18 cellular contexts compared by ENCODE assay signal in the genomic region with DNA sequence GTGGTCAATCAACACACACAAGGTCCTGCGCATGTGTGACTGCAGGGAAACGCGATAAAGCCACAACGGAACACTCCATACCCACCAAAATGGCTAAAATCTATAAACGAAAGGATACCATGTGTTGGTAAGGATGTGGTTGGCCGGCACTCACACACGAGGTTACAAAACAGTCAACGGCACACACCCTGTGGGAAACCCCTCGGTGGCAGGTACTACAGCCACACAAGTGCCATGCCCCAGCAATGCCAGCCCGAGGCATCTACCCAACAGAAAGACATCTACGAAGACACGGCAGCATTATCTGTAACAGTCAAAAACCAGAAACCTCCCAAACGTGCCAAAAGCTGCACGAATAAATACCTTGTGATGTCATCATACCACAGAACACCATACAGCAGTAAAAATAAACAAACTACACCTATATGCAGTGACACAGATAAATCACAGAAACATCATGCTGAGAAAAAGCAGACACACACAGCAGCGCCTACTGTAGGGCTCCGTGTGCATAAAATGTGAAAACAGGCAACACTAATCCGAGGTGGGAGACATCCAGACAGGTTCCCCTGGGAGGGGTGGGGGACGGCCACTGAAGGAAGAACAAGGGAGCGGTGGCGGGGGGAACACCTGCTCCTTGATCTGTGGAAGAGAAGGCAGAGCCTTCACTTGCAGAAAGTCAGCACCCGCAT. TPM values are rescaled to one million over a fixed set of nuclear protein-coding genes. Genes with fewer than 3 reads are reported as not detected.
DNase-seq lines count a peak whose midpoint lies in the region; ATAC-seq, FAIRE-seq and TF ChIP-seq lines count a peak whose summit lies in the region.
"Had no signal": no experiment of that assay in that cellular context is flagged by ENCODE, and none has a peak within 500 bp of the region (broad histone marks: within the 10 kb centered on the region; RNA-seq: fewer than 3 reads in every experiment).

No MANE protein-coding gene starts in this region.

- H2AFZ ChIP-seq in GM23338, result no peak overlapping the region

- intact Hi-C loops in mucosa of descending colon (cut with DNase I, micrococcal nuclease) (no loop called here), pancreas (cut with DNase I) (no loop called here)

- H3K27me3 Mint-ChIP-seq in GM23338 (ENCODE audit: insufficient read depth, low read depth, poor library complexity), result peaks cover 11% of the 10 kb centered on the region
- H3K27me3 Mint-ChIP-seq in activated T-cell treated with anti-CD3 and anti-CD28 coated beads, Interleukin-2, amount 50 U/mL, for 4 hours (ENCODE audit: low read depth), result no peaks in the 10 kb centered on the region

- H3K4me3 Mint-ChIP-seq in GM23338, result no peak overlapping the region
- peak overlapping the region; percentile 5 for H3K4me3 Mint-ChIP-seq in activated T-cell treated with anti-CD3 and anti-CD28 coated beads, Interleukin-2, amount 50 U/mL, for 4 hours

- no peaks in the 10 kb centered on the region for H3K9me3 ChIP-seq in BE2C
- H3K9me3 ChIP-seq in mucosa of descending colon, result no peaks in the 10 kb centered on the region
- no peaks in the 10 kb centered on the region for H3K9me3 ChIP-seq in pancreas
- H3K9me3 ChIP-seq: gastroesophageal sphincter, prostate gland, vagina had no signal

- H3K4me3 ChIP-seq in BE2C (ENCODE audit: low read depth, low read length) (no peak overlapping the region), GM23338 (no peak overlapping the region), mucosa of descending colon (no peak overlapping the region), pancreas (no peak overlapping the region)
- H3K4me3 ChIP-seq: gastroesophageal sphincter, GM12878, prostate gland, vagina had no signal

- H3K9me3 Mint-ChIP-seq in GM23338, result no peaks in the 10 kb centered on the region
- no peaks in the 10 kb centered on the region for H3K9me3 Mint-ChIP-seq in activated T-cell treated with anti-CD3 and anti-CD28 coated beads, Interleukin-2, amount 50 U/mL, for 4 hours

- ATAC-seq in GM23338 (no peak), mucosa of descending colon (no peak), pancreas (no peak), HG02970 (IDR thresholded peaks at IDR 0.05; ENCODE audit: low FRiP score, unreplicated experiment) (no peak), GM18502 (IDR thresholded peaks at IDR 0.05; ENCODE audit: poor library complexity, unreplicated experiment) (no peak)
- ATAC-seq in activated T-cell treated with anti-CD3 and anti-CD28 coated beads, Interleukin-2, amount 50 U/mL, for 4 hours, result no peak
- ATAC-seq: gastroesophageal sphincter, GM12878, Right ventricle myocardium inferior had no signal

- H3K4me2 ChIP-seq in GM23338, result no peak overlapping the region
- H3K4me2 ChIP-seq: KMS-11 had no signal

- H4K20me1 ChIP-seq in GM23338 (replicated peaks; ENCODE audit: insufficient read depth), result peaks cover 31% of the 10 kb centered on the region

- no peak overlapping the region for H3K27ac Mint-ChIP-seq in GM23338

- H3K27ac ChIP-seq in GM23338 (ENCODE audit: low read depth), result no peak overlapping the region
- no peak overlapping the region for H3K27ac ChIP-seq in pancreas
- H3K27ac ChIP-seq: gastroesophageal sphincter, KMS-11, prostate gland, vagina had no signal

- H3K4me1 Mint-ChIP-seq in GM23338, result peaks cover 24% of the 10 kb centered on the region
- H3K4me1 Mint-ChIP-seq in activated T-cell treated with anti-CD3 and anti-CD28 coated beads, Interleukin-2, amount 50 U/mL, for 4 hours (ENCODE audit: low read depth), result peaks cover 27% of the 10 kb centered on the region

- H3K4me1 ChIP-seq in BE2C (peaks cover 18% of the 10 kb centered on the region), GM23338 (ENCODE audit: insufficient read depth) (peaks cover 13% of the 10 kb centered on the region), mucosa of descending colon (ENCODE audit: low read depth) (no peaks in the 10 kb centered on the region), pancreas (no peaks in the 10 kb centered on the region)
- H3K4me1 ChIP-seq: prostate gland had no signal

- DNase-seq in BE2C (no peak), GM23338 (ENCODE audit: low spot score) (no peak), mucosa of descending colon (peak in 2 of 3 donors; percentile 18 to 22), pancreas (no peak), NCI-H2196 (lab: John Stamatoyannopoulos, UW; ENCODE audit: unreplicated experiment) (no peak)
- DNase-seq in activated T-cell treated with anti-CD3 and anti-CD28 coated beads, Interleukin-2, amount 50 U/mL, for 4 hours, result no peak
- DNase-seq: midbrain, NCI-H187 treated with DMSO at 0.1 percent for 48 hours, NCI-H774 had no signal

- WGBS in pancreas, 2 donors, result 93 to 94% methylated on average over 21 of the region's 21 CpGs

- H3K27me3 ChIP-seq in BE2C (no peaks in the 10 kb centered on the region), GM23338 (ENCODE audit: insufficient read depth) (no peaks in the 10 kb centered on the region), pancreas (no peaks in the 10 kb centered on the region)
- H3K27me3 ChIP-seq: gastroesophageal sphincter, vagina had no signal

- TF ChIP-seq CTCF in BE2C (IDR thresholded peaks at IDR 0.05; ENCODE audit: low read depth, low read length) (peak; percentile 40; the same call in 1 of the 2 replicates), GM23338 (conservative IDR thresholded peaks at IDR 0.05; ENCODE audit: low read depth in 2 of 2) (peak; percentile 13 to 18; a peak in 2 of 4 replicates), mucosa of descending colon (IDR thresholded peaks at IDR 0.05) (no peak), pancreas (IDR thresholded peaks at IDR 0.05) (no peak)

- H3K36me3 ChIP-seq in BE2C, result no peaks in the 10 kb centered on the region
- H3K36me3 ChIP-seq in GM23338 (ENCODE audit: insufficient read depth), result no peaks in the 10 kb centered on the region
- no peaks in the 10 kb centered on the region for H3K36me3 ChIP-seq in mucosa of descending colon (ENCODE audit: low read depth)
- H3K36me3 ChIP-seq in pancreas, result no peaks in the 10 kb centered on the region
- H3K36me3 ChIP-seq: gastroesophageal sphincter, prostate gland, vagina had no signal

- no peaks in the 10 kb centered on the region for H3F3A ChIP-seq in GM23338 (replicated peaks; ENCODE audit: low read depth)

- FAIRE-seq in pancreas (lab: Jason Lieb, UNC), result no peak
- FAIRE-seq: endometrium, GM12878 had no signal

- peaks cover 88% of the 10 kb centered on the region for H3K79me2 ChIP-seq in GM23338 (replicated peaks; ENCODE audit: insufficient read depth)

- H3K9me2 ChIP-seq in GM23338 (ENCODE audit: insufficient read depth), result no peaks in the 10 kb centered on the region

- no peaks in the 10 kb centered on the region for H3K36me3 Mint-ChIP-seq in GM23338 (ENCODE audit: low read depth)
- H3K36me3 Mint-ChIP-seq in activated T-cell treated with anti-CD3 and anti-CD28 coated beads, Interleukin-2, amount 50 U/mL, for 4 hours (ENCODE audit: insufficient read depth), result peaks cover 3% of the 10 kb centered on the region

TF ChIP-seq in GM23338, 12 proteins besides CTCF, POLR2A, EP300 and RAD21 (continues in another document):
- TF ChIP-seq, protein P1, sequence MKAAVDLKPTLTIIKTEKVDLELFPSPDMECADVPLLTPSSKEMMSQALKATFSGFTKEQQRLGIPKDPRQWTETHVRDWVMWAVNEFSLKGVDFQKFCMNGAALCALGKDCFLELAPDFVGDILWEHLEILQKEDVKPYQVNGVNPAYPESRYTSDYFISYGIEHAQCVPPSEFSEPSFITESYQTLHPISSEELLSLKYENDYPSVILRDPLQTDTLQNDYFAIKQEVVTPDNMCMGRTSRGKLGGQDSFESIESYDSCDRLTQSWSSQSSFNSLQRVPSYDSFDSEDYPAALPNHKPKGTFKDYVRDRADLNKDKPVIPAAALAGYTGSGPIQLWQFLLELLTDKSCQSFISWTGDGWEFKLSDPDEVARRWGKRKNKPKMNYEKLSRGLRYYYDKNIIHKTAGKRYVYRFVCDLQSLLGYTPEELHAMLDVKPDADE (IDR thresholded peaks at IDR 0.05), result no peak

RNA-seq across cellular contexts. Expression of gene HDAC4, which starts 36.7 kb away (rescaled TPM):
- 9.3 TPM for polyA plus RNA-seq in BE2C (2012; ENCODE audit: insufficient read depth, insufficient read length, low read depth)
- total RNA-seq in GM23338 (2014; rRNA removed; shearing (Covaris generic)), result 41.8 and 46.2 TPM in 2 replicates
- polyA plus RNA-seq in GM23338 (2016; fragmentation: Nextera tagmentation; extraction: Ambion mirVana), result 6.6 and 8.1 TPM in 2 replicates
- total RNA-seq in activated T-cell treated with anti-CD3 and anti-CD28 coated beads, Interleukin-2, amount 50 U/mL, for 4 hours, result 10 to 100 TPM; 30.4 to 34.1 (median 31.9) TPM
- total RNA-seq in mucosa of descending colon, result 100 to 1,000 TPM in 1 of 3 donors, 10 to 100 TPM in 2; 41.4 to 147 (median 44.0) TPM
- total RNA-seq in pancreas, result 10 to 100 TPM; 14.7 to 31.8 (median 17.5) TPM
- 10 to 100 TPM in 1 of 2 donors, 1 to 10 TPM in 1; 8.2 to 12.6 TPM for polyA plus RNA-seq in pancreas

Comparison
In these comparisons a context has a peak if more than half of its experiments do, and no peak if none do; other contexts are left out.
1. DNase-seq: peak in mucosa of descending colon (2 of 3); none in BE2C (single experiment), GM23338 (single experiment), activated T-cell treated with anti-CD3 and anti-CD28 coated beads, Interleukin-2, amount 50 U/mL, for 4 hours (single experiment), pancreas (0 of 6) and NCI-H2196 (single experiment).
2. CTCF ChIP-seq: peak in BE2C (single experiment) and GM23338 (2 of 2); none in mucosa of descending colon (single experiment) and pancreas (0 of 4).